Comparison of ENCODE assay signal across 10 cellular contexts in genomic region chr17:4604111-4604644, GRCh38. TPM values are rescaled to one million over a fixed set of nuclear protein-coding genes. Genes with fewer than 3 reads are reported as not detected.
DNase-seq lines count a peak whose midpoint lies in the region; ATAC-seq, FAIRE-seq and TF ChIP-seq lines count a peak whose summit lies in the region.
"Had no signal": no experiment of that assay in that cellular context is flagged by ENCODE, and none has a peak within 500 bp of the region (broad histone marks: within the 10 kb centered on the region; RNA-seq: fewer than 3 reads in every experiment).

No MANE protein-coding gene starts in this region.

- H3K4me1 ChIP-seq in left ventricle myocardium inferior, result peaks cover 89% of the 10 kb centered on the region

- DNase-seq in NCI-H748 (lab: John Stamatoyannopoulos, UW; ENCODE audit: unreplicated experiment) (peak; percentile 55), NCI-H748 treated with DMSO at 0.1 percent for 48 hours (lab: John Stamatoyannopoulos, UW) (no peak), left ventricle myocardium inferior (peak; percentile 84), urothelium cell line (ENCODE audit: low spot score) (peak; percentile 43)
- no peak for DNase-seq in stimulated activated CD4-positive, alpha-beta T cell treated with anti-CD3 and anti-CD28 coated beads, Interleukin-4, amount 100 ng/mL, for 4 hours
- DNase-seq in stimulated activated naive CD8-positive, alpha-beta T cell treated with anti-CD3 and anti-CD28 coated beads, Interleukin-15, Interleukin-2, amounts not matched to agents 100 U/mL and 50 U/mL, for 24 hours, result no peak
- DNase-seq: WERI-Rb-1 had no signal

- peaks cover 13% of the 10 kb centered on the region for H3K36me3 ChIP-seq in left ventricle myocardium inferior
- H3K36me3 ChIP-seq: WERI-Rb-1 had no signal

- intact Hi-C loops in left ventricle myocardium inferior (cut with micrococcal nuclease), result no loop called here

- H3K4me3 ChIP-seq in left ventricle myocardium inferior, result no peak overlapping the region

- H3K9me3 ChIP-seq in left ventricle myocardium inferior (replicated peaks), result no peaks in the 10 kb centered on the region

- TF ChIP-seq CTCF in VCaP (conservative IDR thresholded peaks at IDR 0.05) (no peak), left ventricle myocardium inferior (IDR thresholded peaks at IDR 0.05; ENCODE audit: borderline replicate concordance) (no peak)

- ATAC-seq in stimulated activated naive CD8-positive, alpha-beta T cell treated with anti-CD3 and anti-CD28 coated beads, Interleukin-15, Interleukin-2, amounts not matched to agents 100 U/mL and 50 U/mL, for 24 hours, result no peak
- ATAC-seq in HG03342 (IDR thresholded peaks at IDR 0.05; ENCODE audit: unreplicated experiment), result no peak

- FAIRE-seq in urothelium cell line (lab: Jason Lieb, UNC), result no peak

- H3K27me3 ChIP-seq in left ventricle myocardium inferior (ENCODE audit: low read depth), result no peaks in the 10 kb centered on the region

- H3K27ac ChIP-seq in VCaP, result peak overlapping the region; percentile 2; the same call in 1 of the 2 replicates
- H3K27ac ChIP-seq in left ventricle myocardium inferior (replicated peaks), result peak overlapping the region; percentile 95
- H3K27ac ChIP-seq: WERI-Rb-1 had no signal

RNA-seq across cellular contexts. Expression of gene SMTNL2, which starts 19.8 kb away (rescaled TPM):
- 33.4 TPM for total RNA-seq in left ventricle myocardium inferior
- total RNA-seq: dermis microvascular lymphatic vessel endothelial cell had no signal

RNA-seq across cellular contexts. Expression of gene ALOX15, which starts 37.3 kb away (rescaled TPM):
- total RNA-seq in left ventricle myocardium inferior, result 0.33 TPM
- total RNA-seq: dermis microvascular lymphatic vessel endothelial cell had no signal

RNA-seq across cellular contexts. Expression of gene GGT6, which starts 43.8 kb away (rescaled TPM):
- total RNA-seq in left ventricle myocardium inferior, result not detected
- total RNA-seq: dermis microvascular lymphatic vessel endothelial cell had no signal

RNA-seq across cellular contexts. Expression of gene MYBBP1A, which starts 49.0 kb away (rescaled TPM):
- total RNA-seq in left ventricle myocardium inferior, result 21.3 TPM

Comparison
In these comparisons a context has a peak if more than half of its experiments do, and no peak if none do; other contexts are left out.
1. DNase-seq: peak in NCI-H748 (single experiment), left ventricle myocardium inferior (single experiment) and urothelium cell line (single experiment); none in NCI-H748 treated with DMSO at 0.1 percent for 48 hours (single experiment), stimulated activated CD4-positive, alpha-beta T cell treated with anti-CD3 and anti-CD28 coated beads, Interleukin-4, amount 100 ng/mL, for 4 hours (0 of 2) and stimulated activated naive CD8-positive, alpha-beta T cell treated with anti-CD3 and anti-CD28 coated beads, Interleukin-15, Interleukin-2, amounts not matched to agents 100 U/mL and 50 U/mL, for 24 hours (single experiment).